Comparison of ENCODE assay signal across 12 cellular contexts in the genomic region with DNA sequence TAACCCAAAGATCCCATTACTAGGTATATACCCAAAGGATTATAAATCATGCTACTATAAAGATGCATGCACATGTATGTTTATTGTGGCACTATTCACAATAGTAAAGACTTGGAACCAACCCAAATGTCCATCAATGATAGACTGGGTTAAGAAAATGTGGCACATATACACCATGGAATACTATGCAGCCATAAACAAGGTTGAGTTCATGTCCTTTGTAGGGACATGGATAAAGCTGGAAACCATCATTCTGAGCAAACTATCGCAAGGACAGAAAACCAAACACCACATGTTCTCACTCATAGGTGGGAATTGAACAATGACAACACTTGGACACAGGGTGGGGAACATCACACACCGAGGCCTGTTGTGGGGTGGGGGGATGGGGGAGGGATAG. TPM values are rescaled to one million over a fixed set of nuclear protein-coding genes. Genes with fewer than 3 reads are reported as not detected.
"Had no signal": no experiment of that assay in that cellular context is flagged by ENCODE, and none has a peak within 500 bp of the region (broad histone marks: within the 10 kb centered on the region; RNA-seq: fewer than 3 reads in every experiment).

No MANE protein-coding gene starts in this region.

RNA-seq across cellular contexts. Expression of a gene that starts 4.4 kb away (rescaled TPM):
- total RNA-seq: OCI-LY7, PC-3, PC-9, Peyer's patch, Right ventricle myocardium inferior, Right ventricle myocardium superior, RPMI7951, SJCRH30, SJSA1, SK-MEL-5, T-cell had no signal
- polyA plus RNA-seq: SK-N-SH had no signal

RNA-seq across cellular contexts. Expression of a gene that starts 9.1 kb away (rescaled TPM):
- total RNA-seq: OCI-LY7, PC-3, PC-9, Peyer's patch, Right ventricle myocardium inferior, Right ventricle myocardium superior, RPMI7951, SJCRH30, SJSA1, SK-MEL-5, T-cell had no signal
- polyA plus RNA-seq: SK-N-SH had no signal

RNA-seq across cellular contexts. Expression of a gene that starts 50.7 kb away (rescaled TPM):
- total RNA-seq: OCI-LY7, PC-3, PC-9, RPMI7951, SJCRH30, SJSA1, SK-MEL-5, T-cell had no signal
- polyA plus RNA-seq: SK-N-SH had no signal
